ENCODE assay signal across 13 cellular contexts in genomic region chr13:31234729-31235128, GRCh38. TPM values are rescaled to one million over a fixed set of nuclear protein-coding genes. Genes with fewer than 3 reads are reported as not detected.
DNase-seq lines count a peak whose midpoint lies in the region; ATAC-seq, FAIRE-seq and TF ChIP-seq lines count a peak whose summit lies in the region.
"Had no signal": no experiment of that assay in that cellular context is flagged by ENCODE, and none has a peak within 500 bp of the region (broad histone marks: within the 10 kb centered on the region; RNA-seq: fewer than 3 reads in every experiment).

No MANE protein-coding gene starts in this region.

- H4K20me1 ChIP-seq in astrocyte (ENCODE audit: insufficient read depth, low read length), result no peaks in the 10 kb centered on the region

- H3K79me2 ChIP-seq in astrocyte (ENCODE audit: insufficient read depth, low read length), result no peaks in the 10 kb centered on the region

- H3K27ac ChIP-seq in astrocyte (ENCODE audit: low read depth, low read length), result no peak overlapping the region
- H3K27ac ChIP-seq: uterus had no signal

- no peak overlapping the region for H3K9ac ChIP-seq in astrocyte (ENCODE audit: low read length)

- H3K36me3 ChIP-seq in astrocyte (ENCODE audit: insufficient read depth, low read length), result no peaks in the 10 kb centered on the region
- H3K36me3 ChIP-seq: uterus had no signal

- peaks cover 6% of the 10 kb centered on the region for H3K36me3 Mint-ChIP-seq in astrocyte (ENCODE audit: low read depth, unreplicated experiment)

- peak; percentile 7 for DNase-seq in AG08395 (ENCODE audit: low spot score)
- peak; percentile 5 for DNase-seq in H54 (ENCODE audit: insufficient read length, low spot score)
- DNase-seq in astrocyte (ENCODE audit: low read depth), result no peak
- peak; percentile 25 for DNase-seq in iPS DF 19.7 (ENCODE audit: low read depth, low spot score)
- DNase-seq in NCI-H2196 (lab: John Stamatoyannopoulos, UW; ENCODE audit: unreplicated experiment), result no peak
- no peak for DNase-seq in NCI-H2227 treated with DMSO at 0.1 percent for 48 hours (lab: John Stamatoyannopoulos, UW)
- no peak for DNase-seq in iPS-NIHi11 (ENCODE audit: low spot score)
- DNase-seq: activated T-cell treated with anti-CD3 and anti-CD28 coated beads, Interleukin-2, amount 50 U/mL, for 72 hours; NCI-H187; stimulated activated CD4-positive, alpha-beta T cell treated with anti-CD3 and anti-CD28 coated beads, Interleukin-4, amount 100 ng/mL, for 1 hour; T-helper 17 cell; uterus had no signal

- H3K4me1 Mint-ChIP-seq in astrocyte (ENCODE audit: low read depth, unreplicated experiment), result peaks cover 4% of the 10 kb centered on the region

- H3K4me3 ChIP-seq in astrocyte (ENCODE audit: insufficient read depth, low read depth, low read length), result no peak overlapping the region
- H3K4me3 ChIP-seq: uterus had no signal

- H3K4me2 ChIP-seq in astrocyte (ENCODE audit: low read length), result no peak overlapping the region

- TF ChIP-seq CTCF in astrocyte (IDR thresholded peaks at IDR 0.05; ENCODE audit: insufficient read depth, low read depth, low read length), result peak; percentile 26

- H3K27me3 Mint-ChIP-seq in astrocyte (ENCODE audit: low read depth, unreplicated experiment), result no peaks in the 10 kb centered on the region
- H3K27me3 Mint-ChIP-seq: T-helper 17 cell had no signal

- no peak for ATAC-seq in GM21825 (IDR thresholded peaks at IDR 0.05; ENCODE audit: unreplicated experiment)
- ATAC-seq: activated T-cell treated with anti-CD3 and anti-CD28 coated beads, Interleukin-2, amount 50 U/mL, for 72 hours; T-helper 17 cell had no signal

- no peaks in the 10 kb centered on the region for H3K9me3 ChIP-seq in astrocyte (ENCODE audit: insufficient read depth, low read depth, low read length)
- H3K9me3 ChIP-seq: uterus had no signal

- no peaks in the 10 kb centered on the region for H3K9me3 Mint-ChIP-seq in astrocyte (ENCODE audit: unreplicated experiment)
- H3K9me3 Mint-ChIP-seq: activated T-cell treated with anti-CD3 and anti-CD28 coated beads, Interleukin-2, amount 50 U/mL, for 72 hours had no signal

- no peaks in the 10 kb centered on the region for H3K27me3 ChIP-seq in astrocyte (ENCODE audit: insufficient read depth, low read length)
- H3K27me3 ChIP-seq: uterus had no signal

- no peaks in the 10 kb centered on the region for H3K4me1 ChIP-seq in astrocyte (ENCODE audit: insufficient read depth, low read length)

- no peak overlapping the region for H3K4me3 Mint-ChIP-seq in astrocyte (ENCODE audit: unreplicated experiment)
- H3K4me3 Mint-ChIP-seq: activated T-cell treated with anti-CD3 and anti-CD28 coated beads, Interleukin-2, amount 50 U/mL, for 72 hours; T-helper 17 cell had no signal

- no peak for TF ChIP-seq POLR2A in H54 (IDR thresholded peaks at IDR 0.05; ENCODE audit: low read depth, low read length)

- H2AFZ ChIP-seq in astrocyte (ENCODE audit: low read depth, low read length), result no peak overlapping the region

- FAIRE-seq in H54 (lab: Jason Lieb, UNC) (no peak), astrocyte (lab: Jason Lieb, UNC) (no peak)

- H3K27ac Mint-ChIP-seq in astrocyte (ENCODE audit: unreplicated experiment), result no peak overlapping the region
- H3K27ac Mint-ChIP-seq: activated T-cell treated with anti-CD3 and anti-CD28 coated beads, Interleukin-2, amount 50 U/mL, for 72 hours had no signal

RNA-seq across cellular contexts. Expression of gene B3GLCT, which starts 35.0 kb away (rescaled TPM):
- 11.2 TPM in 2 replicates for total RNA-seq in astrocyte

Comparison
In these comparisons a context has a peak if more than half of its experiments do, and no peak if none do; other contexts are left out.
1. DNase-seq: peak in AG08395 (single experiment), H54 (single experiment) and iPS DF 19.7 (single experiment); none in astrocyte (single experiment), NCI-H2196 (single experiment), NCI-H2227 treated with DMSO at 0.1 percent for 48 hours (single experiment) and iPS-NIHi11 (single experiment).